Comparison of ENCODE assay signal across 1 cellular context in genomic region chr5:113965225-113965624, GRCh38.
TF ChIP-seq lines count a peak whose summit lies in the region.

No MANE protein-coding gene starts in this region.

TF ChIP-seq in GM23338, 12 proteins besides CTCF, POLR2A, EP300 and RAD21 (continued from another document):
- TF ChIP-seq, protein P1, sequence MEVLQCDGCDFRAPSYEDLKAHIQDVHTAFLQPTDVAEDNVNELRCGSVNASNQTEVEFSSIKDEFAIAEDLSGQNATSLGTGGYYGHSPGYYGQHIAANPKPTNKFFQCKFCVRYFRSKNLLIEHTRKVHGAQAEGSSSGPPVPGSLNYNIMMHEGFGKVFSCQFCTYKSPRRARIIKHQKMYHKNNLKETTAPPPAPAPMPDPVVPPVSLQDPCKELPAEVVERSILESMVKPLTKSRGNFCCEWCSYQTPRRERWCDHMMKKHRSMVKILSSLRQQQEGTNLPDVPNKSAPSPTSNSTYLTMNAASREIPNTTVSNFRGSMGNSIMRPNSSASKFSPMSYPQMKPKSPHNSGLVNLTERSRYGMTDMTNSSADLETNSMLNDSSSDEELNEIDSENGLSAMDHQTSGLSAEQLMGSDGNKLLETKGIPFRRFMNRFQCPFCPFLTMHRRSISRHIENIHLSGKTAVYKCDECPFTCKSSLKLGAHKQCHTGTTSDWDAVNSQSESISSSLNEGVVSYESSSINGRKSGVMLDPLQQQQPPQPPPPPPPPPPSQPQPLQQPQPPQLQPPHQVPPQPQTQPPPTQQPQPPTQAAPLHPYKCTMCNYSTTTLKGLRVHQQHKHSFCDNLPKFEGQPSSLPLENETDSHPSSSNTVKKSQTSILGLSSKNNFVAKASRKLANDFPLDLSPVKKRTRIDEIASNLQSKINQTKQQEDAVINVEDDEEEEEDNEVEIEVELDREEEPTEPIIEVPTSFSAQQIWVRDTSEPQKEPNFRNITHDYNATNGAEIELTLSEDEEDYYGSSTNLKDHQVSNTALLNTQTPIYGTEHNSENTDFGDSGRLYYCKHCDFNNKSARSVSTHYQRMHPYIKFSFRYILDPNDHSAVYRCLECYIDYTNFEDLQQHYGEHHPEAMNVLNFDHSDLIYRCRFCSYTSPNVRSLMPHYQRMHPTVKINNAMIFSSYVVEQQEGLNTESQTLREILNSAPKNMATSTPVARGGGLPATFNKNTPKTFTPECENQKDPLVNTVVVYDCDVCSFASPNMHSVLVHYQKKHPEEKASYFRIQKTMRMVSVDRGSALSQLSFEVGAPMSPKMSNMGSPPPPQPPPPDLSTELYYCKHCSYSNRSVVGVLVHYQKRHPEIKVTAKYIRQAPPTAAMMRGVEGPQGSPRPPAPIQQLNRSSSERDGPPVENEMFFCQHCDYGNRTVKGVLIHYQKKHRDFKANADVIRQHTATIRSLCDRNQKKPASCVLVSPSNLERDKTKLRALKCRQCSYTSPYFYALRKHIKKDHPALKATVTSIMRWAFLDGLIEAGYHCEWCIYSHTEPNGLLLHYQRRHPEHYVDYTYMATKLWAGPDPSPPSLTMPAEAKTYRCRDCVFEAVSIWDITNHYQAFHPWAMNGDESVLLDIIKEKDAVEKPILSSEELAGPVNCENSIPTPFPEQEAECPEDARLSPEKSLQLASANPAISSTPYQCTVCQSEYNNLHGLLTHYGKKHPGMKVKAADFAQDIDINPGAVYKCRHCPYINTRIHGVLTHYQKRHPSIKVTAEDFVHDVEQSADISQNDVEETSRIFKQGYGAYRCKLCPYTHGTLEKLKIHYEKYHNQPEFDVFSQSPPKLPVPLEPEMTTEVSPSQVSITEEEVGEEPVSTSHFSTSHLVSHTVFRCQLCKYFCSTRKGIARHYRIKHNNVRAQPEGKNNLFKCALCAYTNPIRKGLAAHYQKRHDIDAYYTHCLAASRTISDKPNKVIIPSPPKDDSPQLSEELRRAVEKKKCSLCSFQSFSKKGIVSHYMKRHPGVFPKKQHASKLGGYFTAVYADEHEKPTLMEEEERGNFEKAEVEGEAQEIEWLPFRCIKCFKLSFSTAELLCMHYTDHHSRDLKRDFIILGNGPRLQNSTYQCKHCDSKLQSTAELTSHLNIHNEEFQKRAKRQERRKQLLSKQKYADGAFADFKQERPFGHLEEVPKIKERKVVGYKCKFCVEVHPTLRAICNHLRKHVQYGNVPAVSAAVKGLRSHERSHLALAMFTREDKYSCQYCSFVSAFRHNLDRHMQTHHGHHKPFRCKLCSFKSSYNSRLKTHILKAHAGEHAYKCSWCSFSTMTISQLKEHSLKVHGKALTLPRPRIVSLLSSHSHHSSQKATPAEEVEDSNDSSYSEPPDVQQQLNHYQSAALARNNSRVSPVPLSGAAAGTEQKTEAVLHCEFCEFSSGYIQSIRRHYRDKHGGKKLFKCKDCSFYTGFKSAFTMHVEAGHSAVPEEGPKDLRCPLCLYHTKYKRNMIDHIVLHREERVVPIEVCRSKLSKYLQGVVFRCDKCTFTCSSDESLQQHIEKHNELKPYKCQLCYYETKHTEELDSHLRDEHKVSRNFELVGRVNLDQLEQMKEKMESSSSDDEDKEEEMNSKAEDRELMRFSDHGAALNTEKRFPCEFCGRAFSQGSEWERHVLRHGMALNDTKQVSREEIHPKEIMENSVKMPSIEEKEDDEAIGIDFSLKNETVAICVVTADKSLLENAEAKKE (CRISPR knock-in tag; IDR thresholded peaks at IDR 0.05) = no peak
- TF ChIP-seq STAT1 (IDR thresholded peaks at IDR 0.05; ENCODE audit: unreplicated experiment) = no peak
- no peak for TF ChIP-seq EZH2phosphoT487 (IDR thresholded peaks at IDR 0.05; ENCODE audit: unreplicated experiment)
- TF ChIP-seq CREB1 (CRISPR knock-in tag; IDR thresholded peaks at IDR 0.05; ENCODE audit: low read depth) = no peak
- TF ChIP-seq POLR2AphosphoS5 (IDR thresholded peaks at IDR 0.05; ENCODE audit: low read depth) = no peak
- no peak for TF ChIP-seq ETS1 (IDR thresholded peaks at IDR 0.05)
- TF ChIP-seq ZNF331 (CRISPR knock-in tag; IDR thresholded peaks at IDR 0.05; ENCODE audit: low read depth) = no peak
TF ChIP-seq in GM23338: peak in this region for 0.
